ENCODE assay signal across 30 cellular contexts in the genomic region with DNA sequence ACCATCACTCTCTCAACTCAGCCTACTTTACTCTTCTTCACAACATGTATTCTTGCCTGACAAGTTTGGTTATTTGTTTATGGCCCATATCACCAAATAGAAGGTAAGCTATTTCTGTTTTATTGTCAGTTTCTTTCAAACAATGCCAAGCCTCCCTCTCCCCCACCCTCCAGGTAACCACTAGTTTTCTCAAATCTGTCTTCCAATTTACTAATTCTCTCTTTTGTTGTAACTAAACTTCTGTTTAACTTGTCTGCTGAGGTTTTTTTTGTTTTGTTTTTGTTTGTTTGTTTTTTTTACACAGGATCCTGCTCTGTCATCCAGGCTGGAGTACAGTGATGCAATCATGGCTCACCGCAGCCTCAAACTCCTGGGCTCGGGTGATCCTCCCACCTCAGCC. TPM values are rescaled to one million over a fixed set of nuclear protein-coding genes. Genes with fewer than 3 reads are reported as not detected.
DNase-seq lines count a peak whose midpoint lies in the region; ATAC-seq, FAIRE-seq and TF ChIP-seq lines count a peak whose summit lies in the region.
"Had no signal": no experiment of that assay in that cellular context is flagged by ENCODE, and none has a peak within 500 bp of the region (broad histone marks: within the 10 kb centered on the region; RNA-seq: fewer than 3 reads in every experiment).

No MANE protein-coding gene starts in this region.

- FAIRE-seq in GM12878 (lab: Jason Lieb, UNC): no peak

- RAD21 ChIA-PET in GM12878 (lab: Charles Lee; ENCODE audit: unreplicated experiment): no interaction called here

- TF ChIP-seq CTCF in GM12878 (IDR thresholded peaks at IDR 0.05 in 2 of 3, conservative IDR thresholded peaks at IDR 0.05 in 1 of 3; ENCODE audit: control insufficient read depth in 2 of 3, extremely low read depth in 1 of 3, insufficient read depth in 1 of 3, low read depth in 3 of 3, low read length in 3 of 3): no peak
- no peak for TF ChIP-seq CTCF in CD8-positive, alpha-beta T cell (IDR thresholded peaks at IDR 0.05)

- H3K36me3 ChIP-seq in GM12878 (ENCODE audit: control insufficient read depth in 2 of 2, insufficient read depth in 2 of 2, low read length in 1 of 2): peaks cover 2 to 27% of the 10 kb centered on the region in 2 experiments
- H3K36me3 ChIP-seq in CD8-positive, alpha-beta T cell (ENCODE audit: insufficient read depth, low read length): peaks cover 25% of the 10 kb centered on the region

- TF ChIP-seq RAD21 in GM12878 (IDR thresholded peaks at IDR 0.05; ENCODE audit: insufficient read depth, low read depth, low read length): no peak

- H3K27ac Mint-ChIP-seq in activated T-cell treated with anti-CD3 and anti-CD28 coated beads, Interleukin-2, amount 50 U/mL, for 24 hours: peak overlapping the region; percentile 55
- H3K27ac Mint-ChIP-seq in activated T-cell treated with anti-CD3 and anti-CD28 coated beads, Interleukin-2, amount 50 U/mL, for 72 hours: no peak overlapping the region
- H3K27ac Mint-ChIP-seq in immature natural killer cell: peak overlapping the region in 4 of 6 donors; percentile 28 to 62 (median 54)
- H3K27ac Mint-ChIP-seq in stimulated activated naive B cell treated with anti-CD40 and anti-IgM and Interleukin-4, amounts not matched to agents 10 μg/mL and 1 μg/mL and 100 μg/mL, for 72 hours: peak overlapping the region; percentile 79
- no peak overlapping the region for H3K27ac Mint-ChIP-seq in CD8-positive, alpha-beta T cell

- H3K36me3 Mint-ChIP-seq in activated T-cell treated with anti-CD3 and anti-CD28 coated beads, Interleukin-2, amount 50 U/mL, for 24 hours (ENCODE audit: low read depth): peaks cover 73% of the 10 kb centered on the region
- peaks cover 0 to 13% of the 10 kb centered on the region in 2 donors for H3K36me3 Mint-ChIP-seq in activated T-cell treated with anti-CD3 and anti-CD28 coated beads, Interleukin-2, amount 50 U/mL, for 72 hours (ENCODE audit: insufficient read depth in 2 of 2)
- peaks cover 12 to 47% (median 22%) of the 10 kb centered on the region in 3 donors for H3K36me3 Mint-ChIP-seq in immature natural killer cell
- peaks cover 33 to 35% of the 10 kb centered on the region in 2 donors for H3K36me3 Mint-ChIP-seq in stimulated activated naive B cell treated with anti-CD40 and anti-IgM and Interleukin-4, amounts not matched to agents 10 μg/mL and 1 μg/mL and 100 μg/mL, for 72 hours
- H3K36me3 Mint-ChIP-seq in CD8-positive, alpha-beta T cell: peaks cover 74% of the 10 kb centered on the region

- H3K4me1 ChIP-seq in GM12878 (ENCODE audit: control insufficient read depth, insufficient read depth, low read length): no peaks in the 10 kb centered on the region
- H3K4me1 ChIP-seq in CD8-positive, alpha-beta T cell (ENCODE audit: insufficient read depth, low read length): no peaks in the 10 kb centered on the region
- H3K4me1 ChIP-seq: SJCRH30 had no signal

- DNase-seq in activated T-cell treated with anti-CD3 and anti-CD28 coated beads, Interleukin-2, amount 50 U/mL, for 24 hours: no peak
- DNase-seq in activated T-cell treated with anti-CD3 and anti-CD28 coated beads, Interleukin-2, amount 50 U/mL, for 72 hours: no peak
- no peak for DNase-seq in GM12878 (ENCODE audit: low read depth, low spot score)
- DNase-seq in immature natural killer cell: no peak
- no peak for DNase-seq in stimulated activated naive B cell treated with anti-CD40 and anti-IgM and Interleukin-4, amounts not matched to agents 10 μg/mL and 1 μg/mL and 100 μg/mL, for 72 hours
- DNase-seq in AML-193 (lab: John Stamatoyannopoulos, UW): no peak
- DNase-seq in SK-N-DZ (ENCODE audit: low spot score): no peak
- no peak for DNase-seq in CD8-positive, alpha-beta T cell
- DNase-seq: 8988T; ACHN; DMS153; DND-41; H7; KBM-7; MV-4-11; NCI-H1105 treated with DMSO at 0.1 percent for 48 hours; NCI-H146; NCI-H1930; NCI-H446 treated with DMSO at 0.1 percent for 48 hours; NCI-H526; NCI-H82; NK-92 treated with Interleukin-12 subunit alpha and Interleukin-12 subunit beta, amount 100 ng/mL, for 24 hours; PC-3; SJCRH30 had no signal

- no peak overlapping the region for H3K9ac ChIP-seq in GM12878 (ENCODE audit: control insufficient read depth, insufficient read depth, low read length)

- H3K9me3 ChIP-seq in GM12878 (replicated peaks; ENCODE audit: control insufficient read depth, insufficient read depth, low read length): no peaks in the 10 kb centered on the region; the same call in 1 of the 3 replicates
- H3K9me3 ChIP-seq in CD8-positive, alpha-beta T cell (ENCODE audit: low read length): no peaks in the 10 kb centered on the region
- H3K9me3 ChIP-seq: SJCRH30 had no signal

- no peaks in the 10 kb centered on the region for H3K9me3 Mint-ChIP-seq in activated T-cell treated with anti-CD3 and anti-CD28 coated beads, Interleukin-2, amount 50 U/mL, for 24 hours
- H3K9me3 Mint-ChIP-seq in activated T-cell treated with anti-CD3 and anti-CD28 coated beads, Interleukin-2, amount 50 U/mL, for 72 hours: no peaks in the 10 kb centered on the region
- no peaks in the 10 kb centered on the region for H3K9me3 Mint-ChIP-seq in immature natural killer cell
- H3K9me3 Mint-ChIP-seq in stimulated activated naive B cell treated with anti-CD40 and anti-IgM and Interleukin-4, amounts not matched to agents 10 μg/mL and 1 μg/mL and 100 μg/mL, for 72 hours: peaks cover 0 to 1% of the 10 kb centered on the region in 2 donors
- no peaks in the 10 kb centered on the region for H3K9me3 Mint-ChIP-seq in CD8-positive, alpha-beta T cell

- no peak overlapping the region for H3K27ac ChIP-seq in GM12878 (ENCODE audit: control insufficient read depth, insufficient read depth)
- no peak overlapping the region for H3K27ac ChIP-seq in CD8-positive, alpha-beta T cell (ENCODE audit: low read depth, low read length)
- H3K27ac ChIP-seq: SJCRH30 had no signal

- CTCF ChIA-PET in GM12878 (lab: Yijun Ruan, JAX): no interaction called here
- CTCF ChIA-PET in CD8-positive, alpha-beta T cell (lab: Charles Lee): no interaction called here

- no peaks in the 10 kb centered on the region for H3K79me2 ChIP-seq in GM12878 (ENCODE audit: control insufficient read depth, insufficient read depth, low read length)

- no peak for TF ChIP-seq POLR2A in GM12878 (IDR thresholded peaks at IDR 0.05; ENCODE audit: low read depth, low read length)

- H3K27me3 ChIP-seq in GM12878 (replicated peaks in 1 of 2; ENCODE audit: control insufficient read depth in 2 of 2, insufficient read depth in 2 of 2, low read length in 1 of 2): no peaks in the 10 kb centered on the region
- no peaks in the 10 kb centered on the region for H3K27me3 ChIP-seq in CD8-positive, alpha-beta T cell (ENCODE audit: insufficient read depth, low read length)
- H3K27me3 ChIP-seq: SJCRH30 had no signal

- no peaks in the 10 kb centered on the region for H3K27me3 Mint-ChIP-seq in activated T-cell treated with anti-CD3 and anti-CD28 coated beads, Interleukin-2, amount 50 U/mL, for 24 hours
- no peaks in the 10 kb centered on the region for H3K27me3 Mint-ChIP-seq in activated T-cell treated with anti-CD3 and anti-CD28 coated beads, Interleukin-2, amount 50 U/mL, for 72 hours (ENCODE audit: low read depth)
- peaks cover 0 to 2% (median 0%) of the 10 kb centered on the region in 3 donors for H3K27me3 Mint-ChIP-seq in immature natural killer cell (ENCODE audit: low read depth in 3 of 3)
- H3K27me3 Mint-ChIP-seq in stimulated activated naive B cell treated with anti-CD40 and anti-IgM and Interleukin-4, amounts not matched to agents 10 μg/mL and 1 μg/mL and 100 μg/mL, for 72 hours: no peaks in the 10 kb centered on the region
- H3K27me3 Mint-ChIP-seq in CD8-positive, alpha-beta T cell (ENCODE audit: low read depth): no peaks in the 10 kb centered on the region

- no peak overlapping the region for H2AFZ ChIP-seq in GM12878 (ENCODE audit: control insufficient read depth, low read depth, low read length)

- in situ Hi-C loops in GM12878 (cut with MboI): no loop called here

- POLR2A ChIA-PET in GM12878 (lab: Charles Lee): no interaction called here
- POLR2A ChIA-PET in CD8-positive, alpha-beta T cell (lab: Charles Lee): no interaction called here

- no peaks in the 10 kb centered on the region for H4K20me1 ChIP-seq in GM12878 (ENCODE audit: control insufficient read depth, insufficient read depth)

- intact Hi-C loops in GM12878 (cut with micrococcal nuclease; ENCODE audit: unreplicated experiment): no loop called here
- intact Hi-C loops in CD8-positive, alpha-beta T cell (cut with DNase I, micrococcal nuclease): no loop called here

- ATAC-seq in activated T-cell treated with anti-CD3 and anti-CD28 coated beads, Interleukin-2, amount 50 U/mL, for 72 hours (replicated peaks in 1 of 2): no peak
- no peak for ATAC-seq in GM12878
- ATAC-seq in stimulated activated naive B cell treated with anti-CD40 and anti-IgM and Interleukin-4, amounts not matched to agents 10 μg/mL and 1 μg/mL and 100 μg/mL, for 72 hours (replicated peaks): no peak
- no peak for ATAC-seq in CD8-positive, alpha-beta T cell
- ATAC-seq: PC-3, Right ventricle myocardium inferior had no signal

- SMC1A ChIA-PET in GM12878 (lab: Charles Lee; ENCODE audit: uncharacterized antibody, unreplicated experiment): no interaction called here

- H3K4me3 ChIP-seq in GM12878: no peak overlapping the region
- no peak overlapping the region for H3K4me3 ChIP-seq in CD8-positive, alpha-beta T cell (ENCODE audit: low read depth, low read length)
- H3K4me3 ChIP-seq: SJCRH30 had no signal

- 100% methylated on average over 2 of the region's 2 CpGs for WGBS in GM12878 (ENCODE audit: insufficient coverage, insufficient replicate concordance, low lambda C conversion rate, missing lambda C conversion rate)

- H3K4me2 ChIP-seq in GM12878 (ENCODE audit: control insufficient read depth, insufficient read depth): no peak overlapping the region

- BruUV-seq in GM12878 (replicated peaks; lab: Mats Ljungman, UMichigan): no TSS peak

- H3K4me3 Mint-ChIP-seq in activated T-cell treated with anti-CD3 and anti-CD28 coated beads, Interleukin-2, amount 50 U/mL, for 24 hours: no peak overlapping the region
- no peak overlapping the region for H3K4me3 Mint-ChIP-seq in activated T-cell treated with anti-CD3 and anti-CD28 coated beads, Interleukin-2, amount 50 U/mL, for 72 hours
- no peak overlapping the region for H3K4me3 Mint-ChIP-seq in immature natural killer cell
- H3K4me3 Mint-ChIP-seq in stimulated activated naive B cell treated with anti-CD40 and anti-IgM and Interleukin-4, amounts not matched to agents 10 μg/mL and 1 μg/mL and 100 μg/mL, for 72 hours: no peak overlapping the region
- no peak overlapping the region for H3K4me3 Mint-ChIP-seq in CD8-positive, alpha-beta T cell

- TF ChIP-seq EP300 in GM12878 (IDR thresholded peaks at IDR 0.05; ENCODE audit: borderline replicate concordance in 1 of 2, control insufficient read depth in 1 of 2, low read depth in 2 of 2, low read length in 2 of 2): no peak

- no peaks in the 10 kb centered on the region for H3K4me1 Mint-ChIP-seq in activated T-cell treated with anti-CD3 and anti-CD28 coated beads, Interleukin-2, amount 50 U/mL, for 24 hours (ENCODE audit: low read depth)
- H3K4me1 Mint-ChIP-seq in activated T-cell treated with anti-CD3 and anti-CD28 coated beads, Interleukin-2, amount 50 U/mL, for 72 hours (ENCODE audit: low read depth): no peaks in the 10 kb centered on the region
- peaks cover 4% of the 10 kb centered on the region in 2 donors for H3K4me1 Mint-ChIP-seq in immature natural killer cell
- H3K4me1 Mint-ChIP-seq in stimulated activated naive B cell treated with anti-CD40 and anti-IgM and Interleukin-4, amounts not matched to agents 10 μg/mL and 1 μg/mL and 100 μg/mL, for 72 hours: no peaks in the 10 kb centered on the region
- H3K4me1 Mint-ChIP-seq in CD8-positive, alpha-beta T cell (ENCODE audit: low read depth): peaks cover 2% of the 10 kb centered on the region

RNA-seq across cellular contexts. Expression of a gene that starts 34.9 kb away (rescaled TPM):
- under 1 TPM; 0.46 to 0.67 TPM for total RNA-seq in activated T-cell treated with anti-CD3 and anti-CD28 coated beads, Interleukin-2, amount 50 U/mL, for 72 hours
- total RNA-seq in GM12878 (2013; cell fraction: nucleolus; rRNA removed): not detected in 2 replicates
- total RNA-seq in GM12878 (2014; rRNA removed) (0.65 TPM in 1 of 2 replicates, not detected in the other), GM12878 (2014; rRNA removed; fragmentation: Illumina TruSeq; extraction: Trizol) (not detected in 2 replicates), GM12878 (2021) (0.23 TPM in 1 of 2 replicates, not detected in the other)
- not detected for polyA plus RNA-seq in GM12878 (2011; ENCODE audit: low read depth)
- polyA plus RNA-seq in GM12878 (2011; rRNA removed) (not detected in 2 replicates), GM12878 (2014; fragmentation: Illumina TruSeq; extraction: Trizol) (not detected in 2 replicates), GM12878 (2014; fragmentation: Nextera tagmentation; extraction: Ambion mirVana) (not detected), GM12878 (2014; rRNA removed) (0.35 TPM in 1 of 2 replicates, not detected in the other), GM12878 (2016; fragmentation: Nextera tagmentation; extraction: Ambion mirVana) (not detected), immature natural killer cell (not detected)
- 0.06 TPM in 1 of 2 replicates, not detected in the other for polyA plus RNA-seq in GM12878 (2011; cell fraction: cytosol; rRNA removed)
- polyA plus RNA-seq in GM12878 (2011; cell fraction: nucleus; rRNA removed): not detected in 2 replicates
- not detected in 2 replicates for polyA plus RNA-seq in GM12878 (2012)
- polyA minus RNA-seq in GM12878 (2011; rRNA and poly(A)+ RNA removed): not detected in 2 replicates
- polyA minus RNA-seq in GM12878 (2011; cell fraction: cytosol; rRNA and poly(A)+ RNA removed): not detected in 2 replicates
- polyA minus RNA-seq in GM12878 (2011; cell fraction: nucleus; rRNA and poly(A)+ RNA removed): not detected in 2 replicates
- polyA plus RNA-seq in SK-N-DZ (2014; cell fraction: cytosol; rRNA removed): not detected in 2 replicates
- polyA plus RNA-seq in SK-N-DZ (2014; cell fraction: nucleus; rRNA removed): not detected in 2 replicates
- total RNA-seq in CD8-positive, alpha-beta T cell: not detected
- total RNA-seq: H7, HT-29, LHCN-M2, MCF 10A, PC-3, Right ventricle myocardium inferior, RPMI7951, SJCRH30 had no signal
- polyA plus RNA-seq: BJ had no signal

Comparison
In these comparisons a context has a peak if more than half of its experiments do, and no peak if none do; other contexts are left out.
1. H3K27ac Mint-ChIP-seq: peak in activated T-cell treated with anti-CD3 and anti-CD28 coated beads, Interleukin-2, amount 50 U/mL, for 24 hours (single experiment), immature natural killer cell (4 of 6) and stimulated activated naive B cell treated with anti-CD40 and anti-IgM and Interleukin-4, amounts not matched to agents 10 μg/mL and 1 μg/mL and 100 μg/mL, for 72 hours (single experiment); none in activated T-cell treated with anti-CD3 and anti-CD28 coated beads, Interleukin-2, amount 50 U/mL, for 72 hours (single experiment) and CD8-positive, alpha-beta T cell (single experiment).